ENCODE assay signal across 8 cellular contexts in the genomic region with DNA sequence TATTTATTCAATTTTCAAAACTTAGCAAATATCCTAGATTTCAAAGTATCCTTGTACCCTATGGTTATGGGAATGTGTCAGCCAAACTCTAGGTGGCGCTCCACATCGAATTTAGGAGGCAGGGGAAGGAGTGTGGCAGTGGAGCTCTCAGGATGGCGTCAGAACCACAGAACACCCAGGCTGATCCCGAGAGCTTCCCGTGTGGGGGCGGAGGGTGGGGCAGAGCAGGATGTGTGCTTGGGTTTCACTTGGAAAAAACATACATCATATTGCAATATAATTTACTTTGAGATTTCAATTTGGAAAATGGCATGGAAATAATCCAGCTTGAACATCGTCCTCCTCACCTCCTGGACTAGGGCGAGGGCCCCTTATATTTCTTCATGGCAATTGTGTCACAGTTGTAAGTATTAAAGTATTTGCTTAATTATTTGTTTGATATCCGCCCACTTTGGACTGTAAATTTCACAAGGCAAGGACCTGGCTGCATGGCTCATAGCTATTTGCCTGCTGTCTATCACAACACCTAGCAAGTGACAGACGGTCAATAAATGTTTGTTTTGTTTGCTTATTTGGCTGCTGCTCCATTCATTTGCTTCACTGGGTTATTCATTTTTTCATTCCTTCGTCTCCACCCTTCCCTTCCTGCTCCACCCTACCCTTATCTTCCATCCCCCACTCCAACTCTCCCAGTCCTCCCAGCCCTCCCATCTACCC.
DNase-seq lines count a peak whose midpoint lies in the region; ATAC-seq and TF ChIP-seq lines count a peak whose summit lies in the region.

No MANE protein-coding gene starts in this region.

- in situ Hi-C loops in T47D (cut with HindIII; ENCODE audit: low pct_unique_long_range_greater_than_20kb, low sequenced_read_pairs) = no loop called here

- peak; percentile 74 for ATAC-seq in HG03196 (IDR thresholded peaks at IDR 0.05; ENCODE audit: unreplicated experiment)
- no peak for ATAC-seq in GM19463 (IDR thresholded peaks at IDR 0.05; ENCODE audit: unreplicated experiment)

- DNase-seq in NCI-H2107 treated with DMSO at 0.1 percent for 48 hours (lab: John Stamatoyannopoulos, UW; ENCODE audit: unreplicated experiment) (peak; percentile 12), NCI-H2107 (lab: John Stamatoyannopoulos, UW) (no peak), T47D (ENCODE audit: low read depth in 1 of 2, low spot score in 1 of 2) (peak; percentile 59 to 85), iPS-NIHi7 (ENCODE audit: extremely low spot score) (peak; percentile 88), smooth muscle cell of the brain vasculature (ENCODE audit: low read depth, low spot score) (peak; percentile 91)

TF ChIP-seq in PFSK-1, 5 proteins besides CTCF, POLR2A, EP300 and RAD21:
- TF ChIP-seq TAF1 (IDR thresholded peaks at IDR 0.05; ENCODE audit: borderline replicate concordance, insufficient read depth, low read length) (no peak), FOXP2 (optimal IDR thresholded peaks at IDR 0.05; ENCODE audit: borderline replicate concordance, extremely low read depth, extremely low read length, insufficient read depth) (peak; percentile 58), SIN3A (IDR thresholded peaks at IDR 0.05; ENCODE audit: borderline replicate concordance, insufficient read depth, low read length) (peak; percentile 48; the same call in 1 of the 2 replicates)
- TF ChIP-seq, protein P1, sequence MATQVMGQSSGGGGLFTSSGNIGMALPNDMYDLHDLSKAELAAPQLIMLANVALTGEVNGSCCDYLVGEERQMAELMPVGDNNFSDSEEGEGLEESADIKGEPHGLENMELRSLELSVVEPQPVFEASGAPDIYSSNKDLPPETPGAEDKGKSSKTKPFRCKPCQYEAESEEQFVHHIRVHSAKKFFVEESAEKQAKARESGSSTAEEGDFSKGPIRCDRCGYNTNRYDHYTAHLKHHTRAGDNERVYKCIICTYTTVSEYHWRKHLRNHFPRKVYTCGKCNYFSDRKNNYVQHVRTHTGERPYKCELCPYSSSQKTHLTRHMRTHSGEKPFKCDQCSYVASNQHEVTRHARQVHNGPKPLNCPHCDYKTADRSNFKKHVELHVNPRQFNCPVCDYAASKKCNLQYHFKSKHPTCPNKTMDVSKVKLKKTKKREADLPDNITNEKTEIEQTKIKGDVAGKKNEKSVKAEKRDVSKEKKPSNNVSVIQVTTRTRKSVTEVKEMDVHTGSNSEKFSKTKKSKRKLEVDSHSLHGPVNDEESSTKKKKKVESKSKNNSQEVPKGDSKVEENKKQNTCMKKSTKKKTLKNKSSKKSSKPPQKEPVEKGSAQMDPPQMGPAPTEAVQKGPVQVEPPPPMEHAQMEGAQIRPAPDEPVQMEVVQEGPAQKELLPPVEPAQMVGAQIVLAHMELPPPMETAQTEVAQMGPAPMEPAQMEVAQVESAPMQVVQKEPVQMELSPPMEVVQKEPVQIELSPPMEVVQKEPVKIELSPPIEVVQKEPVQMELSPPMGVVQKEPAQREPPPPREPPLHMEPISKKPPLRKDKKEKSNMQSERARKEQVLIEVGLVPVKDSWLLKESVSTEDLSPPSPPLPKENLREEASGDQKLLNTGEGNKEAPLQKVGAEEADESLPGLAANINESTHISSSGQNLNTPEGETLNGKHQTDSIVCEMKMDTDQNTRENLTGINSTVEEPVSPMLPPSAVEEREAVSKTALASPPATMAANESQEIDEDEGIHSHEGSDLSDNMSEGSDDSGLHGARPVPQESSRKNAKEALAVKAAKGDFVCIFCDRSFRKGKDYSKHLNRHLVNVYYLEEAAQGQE (IDR thresholded peaks at IDR 0.05; ENCODE audit: insufficient read depth in 1 of 2, low read depth in 2 of 2, low read length in 2 of 2) = 0 out of 4 replicates have a peak, but pooled peaks of 1 of the 2 experiments have one; percentile 24
